In the genomic region with DNA sequence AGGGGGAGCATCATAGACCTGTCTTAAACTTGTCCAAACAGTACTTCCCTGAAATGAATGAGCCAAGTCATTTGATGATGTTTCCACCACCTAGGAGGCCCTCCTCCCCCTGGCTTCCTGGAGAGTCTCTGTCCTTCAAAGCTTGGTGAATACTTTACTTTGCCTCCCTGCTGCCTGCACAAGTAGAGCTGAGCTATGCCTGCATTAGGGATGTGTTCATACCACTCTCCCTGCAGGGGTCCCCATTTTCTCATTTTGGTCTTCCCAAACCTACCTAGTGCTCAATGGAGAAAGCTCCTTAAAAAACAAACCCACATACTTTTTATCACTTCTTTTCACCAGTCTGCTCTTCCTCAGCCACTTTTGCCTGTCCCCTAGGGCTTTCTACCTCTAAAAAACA, we compare ENCODE assay signal across 10 cellular contexts. TPM values are rescaled to one million over a fixed set of nuclear protein-coding genes. Genes with fewer than 3 reads are reported as not detected.
A peak's percentile ranks its signal among the peaks of the same experiment; 100 is the strongest.
DNase-seq lines count a peak whose midpoint lies in the region; ATAC-seq and TF ChIP-seq lines count a peak whose summit lies in the region.
"Had no signal": no experiment of that assay in that cellular context is flagged by ENCODE, and none has a peak within 500 bp of the region (broad histone marks: within the 10 kb centered on the region; RNA-seq: fewer than 3 reads in every experiment).

No MANE protein-coding gene starts in this region.

- H3K27ac ChIP-seq in HEK293 (ENCODE audit: extremely low read depth, low read depth, low read length) (no peak overlapping the region), layer of hippocampus (ENCODE audit: low read depth, low read length) (peak overlapping the region; percentile 24)

- H3K27me3 ChIP-seq in Caco-2 (replicated peaks; ENCODE audit: control insufficient read depth, insufficient read depth, low read length) (no peaks in the 10 kb centered on the region), adipocyte (replicated peaks; ENCODE audit: control insufficient read depth, insufficient read depth, low read length) (peaks cover 36% of the 10 kb centered on the region), layer of hippocampus (ENCODE audit: control insufficient read depth, insufficient read depth, low read length) (no peaks in the 10 kb centered on the region), HAP-1 (ENCODE audit: low read depth) (no peaks in the 10 kb centered on the region)

- POLR2A ChIA-PET in Caco-2 (lab: Charles Lee): interaction anchor here (1.1 to 1.4 kb wide), 2 partner anchors 53 to 65 kb away, joined by 4 to 5 read pairs; no protein-coding TSS in a partner anchor
- POLR2A ChIA-PET in HEK293 (lab: Yijun Ruan, JAX): interaction anchor here (0.8 to 1.8 kb wide), 3 partner anchors 17 to 65 kb away, joined by 3 to 6 read pairs (median 4); a partner anchor contains a TSS

- in situ Hi-C loops in HAP-1 (cut with MboI; ENCODE audit: low sequenced_read_pairs): no loop called here

- H3K4me3 ChIP-seq in Caco-2 (ENCODE audit: low read depth, low read length) (no peak overlapping the region), HEK293 (ENCODE audit: low read depth, low read length) (no peak overlapping the region), adipocyte (ENCODE audit: low read length) (no peak overlapping the region), HAP-1 (no peak overlapping the region)

- H3K9me3 ChIP-seq in Caco-2 (no peaks in the 10 kb centered on the region), HEK293 (ENCODE audit: control insufficient read depth, insufficient read depth, low read depth, low read length) (no peaks in the 10 kb centered on the region), adipocyte (ENCODE audit: control insufficient read depth, low read length) (no peaks in the 10 kb centered on the region), HAP-1 (no peaks in the 10 kb centered on the region)

- TF ChIP-seq CTCF in Caco-2 (IDR thresholded peaks at IDR 0.05; ENCODE audit: insufficient read depth in 1 of 2, low read depth in 1 of 2, low read length in 1 of 2, severe bottlenecking in 1 of 2, unreplicated experiment in 1 of 2) (peak; percentile 37 to 49), HEK293 (tag by site-specific recombination; IDR thresholded peaks at IDR 0.05) (peak; percentile 30; the same call in 1 of the 2 replicates)

- no peak overlapping the region for H3K27ac Mint-ChIP-seq in Caco-2 (ENCODE audit: unreplicated experiment)

- H3K4me3 Mint-ChIP-seq in Caco-2 (ENCODE audit: unreplicated experiment): no peak overlapping the region
- no peak overlapping the region for H3K4me3 Mint-ChIP-seq in activated T-cell treated with anti-CD3 and anti-CD28 coated beads, Interleukin-2, amount 50 U/mL, for 4 hours

- CTCF ChIA-PET in Caco-2 (lab: Charles Lee): interaction anchor here (0.5 to 4.9 kb wide), 18 partner anchors 17 to 228 kb away, joined by 3 to 141 read pairs (median 4); a partner anchor contains a TSS
- CTCF ChIA-PET in HEK293 (lab: Yijun Ruan, JAX): interaction anchor here (0.7 to 6.9 kb wide), 10 partner anchors 9 to 1244 kb away, joined by 3 to 58 read pairs (median 4); a partner anchor contains a TSS

- no peaks in the 10 kb centered on the region for H3K27me3 Mint-ChIP-seq in Caco-2 (ENCODE audit: insufficient read depth, unreplicated experiment)
- no peaks in the 10 kb centered on the region for H3K27me3 Mint-ChIP-seq in activated T-cell treated with anti-CD3 and anti-CD28 coated beads, Interleukin-2, amount 50 U/mL, for 4 hours (ENCODE audit: low read depth)

- H3K9me3 Mint-ChIP-seq in Caco-2 (ENCODE audit: unreplicated experiment): no peaks in the 10 kb centered on the region
- H3K9me3 Mint-ChIP-seq in activated T-cell treated with anti-CD3 and anti-CD28 coated beads, Interleukin-2, amount 50 U/mL, for 4 hours: no peaks in the 10 kb centered on the region

- BruUV-seq in Caco-2 (replicated peaks; lab: Mats Ljungman, UMichigan): no TSS peak

- H3K36me3 ChIP-seq in Caco-2 (ENCODE audit: control insufficient read depth, insufficient read depth, low read length): peaks cover 2% of the 10 kb centered on the region
- H3K36me3 ChIP-seq in HEK293 (ENCODE audit: control insufficient read depth in 2 of 2, insufficient read depth in 1 of 2, low read length in 2 of 2): peaks cover 0 to 37% of the 10 kb centered on the region in 2 experiments; a peak in 2 of 3 replicates
- peaks cover 28% of the 10 kb centered on the region for H3K36me3 ChIP-seq in adipocyte (ENCODE audit: control insufficient read depth, insufficient read depth, low read length, severe bottlenecking)
- H3K36me3 ChIP-seq in HAP-1 (replicated peaks): peaks cover 20% of the 10 kb centered on the region

- no peak for ATAC-seq in activated T-cell treated with anti-CD3 and anti-CD28 coated beads, Interleukin-2, amount 50 U/mL, for 4 hours

- intact Hi-C loops in Caco-2 (cut with micrococcal nuclease; ENCODE audit: unreplicated experiment): loop anchor here (1.0 to 5.0 kb wide), 2 partner anchors 111 to 127 kb away; a partner anchor contains a TSS

- H3K4me1 ChIP-seq in Caco-2: no peaks in the 10 kb centered on the region
- no peaks in the 10 kb centered on the region for H3K4me1 ChIP-seq in HEK293 (ENCODE audit: control insufficient read depth, insufficient read depth, low read length)
- peaks cover 16% of the 10 kb centered on the region for H3K4me1 ChIP-seq in adipocyte (ENCODE audit: control insufficient read depth, insufficient read depth, low read length)
- no peaks in the 10 kb centered on the region for H3K4me1 ChIP-seq in HAP-1

- peaks cover 11% of the 10 kb centered on the region for H3K36me3 Mint-ChIP-seq in Caco-2 (ENCODE audit: insufficient read depth, unreplicated experiment)
- peaks cover 13% of the 10 kb centered on the region for H3K36me3 Mint-ChIP-seq in activated T-cell treated with anti-CD3 and anti-CD28 coated beads, Interleukin-2, amount 50 U/mL, for 4 hours (ENCODE audit: insufficient read depth)

- peaks cover 6% of the 10 kb centered on the region for H3K4me1 Mint-ChIP-seq in Caco-2 (ENCODE audit: low read depth, unreplicated experiment)
- H3K4me1 Mint-ChIP-seq in activated T-cell treated with anti-CD3 and anti-CD28 coated beads, Interleukin-2, amount 50 U/mL, for 4 hours (ENCODE audit: low read depth): peaks cover 24% of the 10 kb centered on the region

- DNase-seq in Caco-2 (peak in 1 of 2 experiments; percentile 58), adipocyte (ENCODE audit: low read depth) (peak; percentile 35), GM19240 (ENCODE audit: insufficient read length, low spot score) (no peak), HAP-1 (ENCODE audit: low spot score in 2 of 2) (no peak)
- DNase-seq in central memory CD4-positive, alpha-beta T cell: no peak
- no peak for DNase-seq in activated T-cell treated with anti-CD3 and anti-CD28 coated beads, Interleukin-2, amount 50 U/mL, for 4 hours
- DNase-seq: activated effector memory CD4-positive, alpha-beta T cell treated with Interleukin-2 at 50 U/mL for 16 hours; stimulated activated CD4-positive, alpha-beta T cell treated with anti-CD3 and anti-CD28 coated beads, Interleukin-12 subunit alpha, Interleukin-12 subunit beta, amount 100 ng/mL, for 4 hours had no signal

- no peak overlapping the region for H3K9ac ChIP-seq in adipocyte (ENCODE audit: low read length)

TF ChIP-seq in HEK293, 187 proteins besides CTCF, POLR2A, EP300 and RAD21 (continues in another document):
- TF ChIP-seq, protein P1, sequence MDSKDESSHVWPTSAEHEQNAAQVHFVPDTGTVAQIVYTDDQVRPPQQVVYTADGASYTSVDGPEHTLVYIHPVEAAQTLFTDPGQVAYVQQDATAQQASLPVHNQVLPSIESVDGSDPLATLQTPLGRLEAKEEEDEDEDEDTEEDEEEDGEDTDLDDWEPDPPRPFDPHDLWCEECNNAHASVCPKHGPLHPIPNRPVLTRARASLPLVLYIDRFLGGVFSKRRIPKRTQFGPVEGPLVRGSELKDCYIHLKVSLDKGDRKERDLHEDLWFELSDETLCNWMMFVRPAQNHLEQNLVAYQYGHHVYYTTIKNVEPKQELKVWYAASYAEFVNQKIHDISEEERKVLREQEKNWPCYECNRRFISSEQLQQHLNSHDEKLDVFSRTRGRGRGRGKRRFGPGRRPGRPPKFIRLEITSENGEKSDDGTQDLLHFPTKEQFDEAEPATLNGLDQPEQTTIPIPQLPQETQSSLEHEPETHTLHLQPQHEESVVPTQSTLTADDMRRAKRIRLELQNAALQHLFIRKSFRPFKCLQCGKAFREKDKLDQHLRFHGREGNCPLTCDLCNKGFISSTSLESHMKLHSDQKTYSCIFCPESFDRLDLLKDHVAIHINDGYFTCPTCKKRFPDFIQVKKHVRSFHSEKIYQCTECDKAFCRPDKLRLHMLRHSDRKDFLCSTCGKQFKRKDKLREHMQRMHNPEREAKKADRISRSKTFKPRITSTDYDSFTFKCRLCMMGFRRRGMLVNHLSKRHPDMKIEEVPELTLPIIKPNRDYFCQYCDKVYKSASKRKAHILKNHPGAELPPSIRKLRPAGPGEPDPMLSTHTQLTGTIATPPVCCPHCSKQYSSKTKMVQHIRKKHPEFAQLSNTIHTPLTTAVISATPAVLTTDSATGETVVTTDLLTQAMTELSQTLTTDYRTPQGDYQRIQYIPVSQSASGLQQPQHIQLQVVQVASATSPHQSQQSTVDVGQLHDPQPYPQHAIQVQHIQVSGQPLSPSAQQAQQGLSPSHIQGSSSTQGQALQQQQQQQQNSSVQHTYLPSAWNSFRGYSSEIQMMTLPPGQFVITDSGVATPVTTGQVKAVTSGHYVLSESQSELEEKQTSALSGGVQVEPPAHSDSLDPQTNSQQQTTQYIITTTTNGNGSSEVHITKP (tag by site-specific recombination; IDR thresholded peaks at IDR 0.05): peak; percentile 63
- TF ChIP-seq ZIC2 (tag by site-specific recombination; IDR thresholded peaks at IDR 0.05) (peak; percentile 86), GLIS1 (tag by site-specific recombination; IDR thresholded peaks at IDR 0.05) (peak; percentile 66), PRDM1 (tag by site-specific recombination; IDR thresholded peaks at IDR 0.05) (peak; percentile 42; the same call in 1 of the 2 replicates)

RNA-seq across cellular contexts. Expression of a gene that starts 7.7 kb away (rescaled TPM):
- total RNA-seq in Caco-2 (2022): 0.18 TPM in 1 of 2 replicates, not detected in the other
- 1 to 10 TPM; 5.2 to 7.7 (median 7.4) TPM for total RNA-seq in activated T-cell treated with anti-CD3 and anti-CD28 coated beads, Interleukin-2, amount 50 U/mL, for 4 hours

RNA-seq across cellular contexts. Expression of a gene that starts 17.6 kb away (rescaled TPM):
- 12.7 and 15.3 TPM in 2 replicates for total RNA-seq in Caco-2 (2022)
- total RNA-seq in activated T-cell treated with anti-CD3 and anti-CD28 coated beads, Interleukin-2, amount 50 U/mL, for 4 hours: 10 to 100 TPM in 2 of 3 donors, 1 to 10 TPM in 1; 9.4 to 12.9 (median 10.3) TPM

RNA-seq across cellular contexts. Expression of a gene that starts 22.1 kb away (rescaled TPM):
- 54.0 and 60.7 TPM in 2 replicates for total RNA-seq in Caco-2 (2022)
- 10 to 100 TPM; 12.8 to 18.2 (median 13.7) TPM for total RNA-seq in activated T-cell treated with anti-CD3 and anti-CD28 coated beads, Interleukin-2, amount 50 U/mL, for 4 hours

RNA-seq across cellular contexts. Expression of a gene that starts 58.2 kb away (rescaled TPM):
- total RNA-seq in Caco-2 (2022): 3.7 and 4.1 TPM in 2 replicates
- under 1 TPM in 1 of 3 donors, not detected in 2; 0.05 TPM for total RNA-seq in activated T-cell treated with anti-CD3 and anti-CD28 coated beads, Interleukin-2, amount 50 U/mL, for 4 hours
